8 cellular contexts compared by ENCODE assay signal in the genomic region with DNA sequence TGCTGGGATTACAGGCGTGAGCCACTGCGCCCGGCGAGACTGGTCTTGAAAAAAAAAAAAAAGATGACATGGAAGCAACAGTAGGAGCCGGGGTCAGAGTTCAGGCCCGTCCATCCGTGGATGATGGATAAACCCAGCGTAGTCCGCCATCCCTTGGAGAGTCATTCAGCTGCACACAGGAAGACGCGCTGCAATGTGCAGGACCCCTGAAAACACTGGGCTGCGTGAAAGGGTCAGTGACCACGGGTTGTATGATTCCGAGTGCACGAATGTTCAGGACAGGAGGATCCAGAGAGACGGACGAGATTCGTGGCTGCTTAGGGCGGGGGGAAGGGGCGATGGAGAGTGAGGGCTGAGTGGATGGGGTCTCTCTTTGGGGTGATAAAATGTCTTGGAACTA.
A peak's percentile ranks its signal among the peaks of the same experiment; 100 is the strongest.
DNase-seq lines count a peak whose midpoint lies in the region; ATAC-seq and TF ChIP-seq lines count a peak whose summit lies in the region.
"Not testable (repeated sequence)": the region's sequence is repeated elsewhere in the genome, so short reads cannot be mapped to it uniquely, and the experiment has no call there.

No MANE protein-coding gene starts in this region.

- H3K36me3 Mint-ChIP-seq in T-helper 1 cell treated with Interleukin-12 subunit alpha and Interleukin-12 subunit beta and Interleukin-4 antibody, amounts not matched to agents 30 μg/mL and 1 μg/mL, for 36 hours (ENCODE audit: low read depth); activated naive CD4-positive, alpha-beta T cell treated with anti-CD3 and anti-CD28 coated beads, Interleukin-2, amount 50 U/mL, for 24 hours; endodermal cell (ENCODE audit: low read depth); neural progenitor cell; type B pancreatic cell: not testable (repeated sequence)

- peaks cover 52% of the 10 kb centered on the region for H3F3A ChIP-seq in neural progenitor cell (ENCODE audit: low read depth)

- 73 to 93% methylated on average over 9 to 18 of the region's 20 CpGs for WGBS in endodermal cell (ENCODE audit: insufficient coverage in 1 of 2, insufficient read length in 1 of 2), 2 experiments

- H3K4me1 ChIP-seq in endodermal cell (ENCODE audit: control insufficient read depth, insufficient read depth, low read length), result not testable (repeated sequence)
- H3K4me1 ChIP-seq in neural progenitor cell, result peaks cover 36% of the 10 kb centered on the region

- H3K9ac ChIP-seq in endodermal cell (ENCODE audit: extremely low read depth, low read length, poor library complexity, severe bottlenecking); neural progenitor cell: not testable (repeated sequence)

- H2AFZ ChIP-seq in neural progenitor cell (replicated peaks), result not testable (repeated sequence)

- ATAC-seq in left ventricle myocardium superior, result not testable (repeated sequence)

- TF ChIP-seq CTCF in endodermal cell (conservative IDR thresholded peaks at IDR 0.05); neural progenitor cell (IDR thresholded peaks at IDR 0.05); type B pancreatic cell (conservative IDR thresholded peaks at IDR 0.05): not testable (repeated sequence)

- not testable (repeated sequence) for H3K27me3 ChIP-seq in endodermal cell (ENCODE audit: control insufficient read depth, insufficient read depth, low read length, poor library complexity, severe bottlenecking); neural progenitor cell

- H3K27me3 Mint-ChIP-seq in T-helper 1 cell treated with Interleukin-12 subunit alpha and Interleukin-12 subunit beta and Interleukin-4 antibody, amounts not matched to agents 30 μg/mL and 1 μg/mL, for 36 hours (ENCODE audit: low read depth), result peaks cover 11% of the 10 kb centered on the region
- not testable (repeated sequence) for H3K27me3 Mint-ChIP-seq in activated naive CD4-positive, alpha-beta T cell treated with anti-CD3 and anti-CD28 coated beads, Interleukin-2, amount 50 U/mL, for 24 hours; neural progenitor cell (ENCODE audit: insufficient read depth, low read depth); type B pancreatic cell
- H3K27me3 Mint-ChIP-seq in endodermal cell (ENCODE audit: insufficient read depth), result peaks cover 13% of the 10 kb centered on the region

- H3K27ac Mint-ChIP-seq in T-helper 1 cell treated with Interleukin-12 subunit alpha and Interleukin-12 subunit beta and Interleukin-4 antibody, amounts not matched to agents 30 μg/mL and 1 μg/mL, for 36 hours, result not testable (repeated sequence)
- H3K27ac Mint-ChIP-seq in activated naive CD4-positive, alpha-beta T cell treated with anti-CD3 and anti-CD28 coated beads, Interleukin-2, amount 50 U/mL, for 24 hours, result peak overlapping the region; percentile 23
- H3K27ac Mint-ChIP-seq in endodermal cell, result peak overlapping the region; percentile 31
- H3K27ac Mint-ChIP-seq in neural progenitor cell, result peak overlapping the region; percentile 78
- H3K27ac Mint-ChIP-seq in type B pancreatic cell, result peak overlapping the region; percentile 29

- H3K79me2 ChIP-seq in neural progenitor cell (ENCODE audit: low read depth), result peaks cover 23% of the 10 kb centered on the region

- H3K4me3 ChIP-seq in endodermal cell (ENCODE audit: low read length); neural progenitor cell: not testable (repeated sequence)

- not testable (repeated sequence) for H3K9me3 ChIP-seq in endodermal cell (ENCODE audit: control insufficient read depth, low read length); neural progenitor cell (ENCODE audit: low read depth)

- not testable (repeated sequence) for H3K27ac ChIP-seq in endodermal cell (ENCODE audit: low read depth, low read length); neural progenitor cell

- not testable (repeated sequence) for H3K9me3 Mint-ChIP-seq in T-helper 1 cell treated with Interleukin-12 subunit alpha and Interleukin-12 subunit beta and Interleukin-4 antibody, amounts not matched to agents 30 μg/mL and 1 μg/mL, for 36 hours; activated naive CD4-positive, alpha-beta T cell treated with anti-CD3 and anti-CD28 coated beads, Interleukin-2, amount 50 U/mL, for 24 hours; endodermal cell; neural progenitor cell; type B pancreatic cell

- not testable (repeated sequence) for H3K4me2 ChIP-seq in neural progenitor cell

- peak; percentile 23 for DNase-seq in ELF-1 (ENCODE audit: low read depth, low spot score)
- DNase-seq in endodermal cell, result peak; percentile 45
- peak; percentile 19 for DNase-seq in left ventricle myocardium superior
- DNase-seq in medulla oblongata (ENCODE audit: extremely low spot score), result peak; percentile 2
- DNase-seq in neural progenitor cell (ENCODE audit: low spot score), result peak; percentile 18
- not testable (repeated sequence) for DNase-seq in type B pancreatic cell (ENCODE audit: extremely low spot score, unreplicated experiment)

- not testable (repeated sequence) for H3K36me3 ChIP-seq in endodermal cell (ENCODE audit: control insufficient read depth, insufficient read depth, low read length); neural progenitor cell

- peaks cover 10% of the 10 kb centered on the region for H3K4me1 Mint-ChIP-seq in T-helper 1 cell treated with Interleukin-12 subunit alpha and Interleukin-12 subunit beta and Interleukin-4 antibody, amounts not matched to agents 30 μg/mL and 1 μg/mL, for 36 hours (ENCODE audit: low read depth)
- H3K4me1 Mint-ChIP-seq in activated naive CD4-positive, alpha-beta T cell treated with anti-CD3 and anti-CD28 coated beads, Interleukin-2, amount 50 U/mL, for 24 hours, result not testable (repeated sequence)
- H3K4me1 Mint-ChIP-seq in endodermal cell (peaks cover 24% of the 10 kb centered on the region), neural progenitor cell (peaks cover 37% of the 10 kb centered on the region), type B pancreatic cell (ENCODE audit: unreplicated experiment) (peaks cover 35% of the 10 kb centered on the region)

- H4K20me1 ChIP-seq in neural progenitor cell (ENCODE audit: low read depth), result peaks cover 17% of the 10 kb centered on the region

- intact Hi-C loops in left ventricle myocardium superior (cut with micrococcal nuclease), result not testable (repeated sequence)

- peak overlapping the region; percentile 21 for H3K4me3 Mint-ChIP-seq in T-helper 1 cell treated with Interleukin-12 subunit alpha and Interleukin-12 subunit beta and Interleukin-4 antibody, amounts not matched to agents 30 μg/mL and 1 μg/mL, for 36 hours
- not testable (repeated sequence) for H3K4me3 Mint-ChIP-seq in activated naive CD4-positive, alpha-beta T cell treated with anti-CD3 and anti-CD28 coated beads, Interleukin-2, amount 50 U/mL, for 24 hours; endodermal cell
- H3K4me3 Mint-ChIP-seq in neural progenitor cell (peak overlapping the region; percentile 47), type B pancreatic cell (peak overlapping the region; percentile 22)
